Comparison of ENCODE assay signal across 16 cellular contexts in genomic region chr19:54312436-54313362, GRCh38. TPM values are rescaled to one million over a fixed set of nuclear protein-coding genes. Genes with fewer than 3 reads are reported as not detected.
DNase-seq lines count a peak whose midpoint lies in the region; ATAC-seq and TF ChIP-seq lines count a peak whose summit lies in the region.
"Had no signal": no experiment of that assay in that cellular context is flagged by ENCODE, and none has a peak within 500 bp of the region (broad histone marks: within the 10 kb centered on the region; RNA-seq: fewer than 3 reads in every experiment).

LILRA5 (minus strand) TSS chr19:54313166; CDS start chr19:54313019, 147 bp downstream.

- intact Hi-C loops in adrenal gland (cut with DNase I) = no loop called here

- no peak within 1 kb of the TSS for H2AFZ ChIP-seq in GM23338

- H3K79me2 ChIP-seq in GM23338 (replicated peaks; ENCODE audit: insufficient read depth) = no peaks in the 10 kb centered on the region

- H3K27me3 ChIP-seq in adrenal gland = peaks cover 8% of the 10 kb centered on the region
- H3K27me3 ChIP-seq in GM23338 (ENCODE audit: insufficient read depth) = no peaks in the 10 kb centered on the region

- no peaks in the 10 kb centered on the region for H3K9me2 ChIP-seq in GM23338 (ENCODE audit: insufficient read depth)

- no peaks in the 10 kb centered on the region for H3K9me3 ChIP-seq in adrenal gland (replicated peaks in 1 of 3)
- H3K9me3 ChIP-seq: thoracic aorta had no signal

- no peaks in the 10 kb centered on the region for H3K4me1 ChIP-seq in adrenal gland (replicated peaks in 1 of 2)
- H3K4me1 ChIP-seq in GM23338 (ENCODE audit: insufficient read depth) = peaks cover 5% of the 10 kb centered on the region; the same call in 1 of the 2 replicates

- no peak within 1 kb of the TSS for H3K4me2 ChIP-seq in GM23338

- WGBS in adrenal gland, 4 donors = 29 to 64% (median 38%) methylated on average over 1 to 13 of the region's 13 CpGs

- DNase-seq in Ammon's horn (ENCODE audit: low spot score) (peak; percentile 36), NB4 (ENCODE audit: low read depth) (peak; percentile 68), adrenal gland (peak in 4 of 7 donors; percentile 27 to 63 (median 38)), memory B cell (ENCODE audit: low spot score in 2 of 2) (peak in 1 of 2 donors; percentile 35), ecto neural progenitor cell (ENCODE audit: low spot score) (no peak), GM23338 (ENCODE audit: low spot score) (no peak)
- DNase-seq: activated CD4-positive, alpha-beta T cell treated with anti-CD3 and anti-CD28 coated beads, Interleukin-2, amount 50 U/mL, for 48 hours; activated effector memory CD4-positive, alpha-beta T cell treated with Interleukin-2 at 50 U/mL for 16 hours; mammary epithelial cell; stimulated activated CD4-positive, alpha-beta T cell treated with anti-CD3 and anti-CD28 coated beads, Interleukin-12 subunit alpha, Interleukin-12 subunit beta, amount 100 ng/mL, for 4 hours had no signal

- no peaks in the 10 kb centered on the region for H3K36me3 Mint-ChIP-seq in memory B cell
- no peaks in the 10 kb centered on the region; the same call in 2 of the 3 replicates for H3K36me3 Mint-ChIP-seq in GM23338 (ENCODE audit: low read depth)

- H3K4me3 Mint-ChIP-seq in memory B cell (no peak within 1 kb of the TSS), GM23338 (no peak within 1 kb of the TSS; the same call in 2 of the 3 replicates)
- H3K4me3 Mint-ChIP-seq: T-helper 2 cell treated with Interferon-gamma antibody and Interleukin-4, amounts not matched to agents 5 μg/mL and 100 μg/mL, for 36 hours had no signal

- H3K4me1 Mint-ChIP-seq in memory B cell (peaks cover 6% of the 10 kb centered on the region), GM23338 (peaks cover 6% of the 10 kb centered on the region; the same call in 2 of the 3 replicates)

- H3K27me3 Mint-ChIP-seq in memory B cell (peaks cover 16% of the 10 kb centered on the region), GM23338 (ENCODE audit: insufficient read depth, low read depth, poor library complexity) (peaks cover 10% of the 10 kb centered on the region)

- H4K20me1 ChIP-seq in GM23338 (replicated peaks; ENCODE audit: insufficient read depth) = no peaks in the 10 kb centered on the region

- no peak for TF ChIP-seq POLR2A in NB4 (IDR thresholded peaks at IDR 0.05; ENCODE audit: extremely low read depth, insufficient read length)
- no peak for TF ChIP-seq POLR2A in adrenal gland (IDR thresholded peaks at IDR 0.05)

- H3K9me3 Mint-ChIP-seq in memory B cell (no peaks in the 10 kb centered on the region), GM23338 (no peaks in the 10 kb centered on the region; the same call in 2 of the 3 replicates)
- H3K9me3 Mint-ChIP-seq: T-helper 2 cell treated with Interferon-gamma antibody and Interleukin-4, amounts not matched to agents 5 μg/mL and 100 μg/mL, for 36 hours had no signal

- H3F3A ChIP-seq in GM23338 (replicated peaks; ENCODE audit: low read depth) = no peaks in the 10 kb centered on the region

- no peak for TF ChIP-seq CTCF in NB4 (IDR thresholded peaks at IDR 0.05; ENCODE audit: low read depth, low read length)
- no peak for TF ChIP-seq CTCF in adrenal gland (IDR thresholded peaks at IDR 0.05)
- no peak for TF ChIP-seq CTCF in GM23338 (conservative IDR thresholded peaks at IDR 0.05; ENCODE audit: low read depth in 2 of 2)

- H3K27ac Mint-ChIP-seq in memory B cell (no peak within 1 kb of the TSS), GM23338 (no peak within 1 kb of the TSS)
- H3K27ac Mint-ChIP-seq: T-helper 2 cell treated with Interferon-gamma antibody and Interleukin-4, amounts not matched to agents 5 μg/mL and 100 μg/mL, for 36 hours had no signal

- H3K36me3 ChIP-seq in adrenal gland (replicated peaks in 1 of 2) (no peaks in the 10 kb centered on the region), GM23338 (ENCODE audit: insufficient read depth) (no peaks in the 10 kb centered on the region)
- H3K36me3 ChIP-seq: thoracic aorta had no signal

- peak within 1 kb of the TSS in 1 of 5 donors; percentile 7 for H3K27ac ChIP-seq in adrenal gland
- H3K27ac ChIP-seq in GM23338 (ENCODE audit: low read depth) = no peak within 1 kb of the TSS
- H3K27ac ChIP-seq: thoracic aorta had no signal

- peak; percentile 98 for ATAC-seq in memory B cell (ENCODE audit: low read depth)
- no peak for ATAC-seq in GM23338
- ATAC-seq in GM18909 (IDR thresholded peaks at IDR 0.05; ENCODE audit: poor library complexity, unreplicated experiment) = no peak
- no peak for ATAC-seq in HG03439 (IDR thresholded peaks at IDR 0.05; ENCODE audit: unreplicated experiment)

- H3K4me3 ChIP-seq in NB4 (ENCODE audit: low read depth, low read length) (no peak within 1 kb of the TSS), adrenal gland (no peak within 1 kb of the TSS), GM23338 (no peak within 1 kb of the TSS)
- H3K4me3 ChIP-seq: thoracic aorta had no signal

TF ChIP-seq in GM23338, 12 proteins besides CTCF, POLR2A, EP300 and RAD21 (continues in another document):
- no peak for TF ChIP-seq REST (IDR thresholded peaks at IDR 0.05; ENCODE audit: unreplicated experiment)
- no peak for TF ChIP-seq ZNF114 (CRISPR knock-in tag; IDR thresholded peaks at IDR 0.05)
- no peak for TF ChIP-seq EZH2phosphoT487 (IDR thresholded peaks at IDR 0.05; ENCODE audit: unreplicated experiment)
- no peak for TF ChIP-seq STAT1 (IDR thresholded peaks at IDR 0.05; ENCODE audit: unreplicated experiment)
- no peak for TF ChIP-seq NANOG (IDR thresholded peaks at IDR 0.05; ENCODE audit: borderline replicate concordance)
- no peak for TF ChIP-seq ETS1 (IDR thresholded peaks at IDR 0.05)

RNA-seq across cellular contexts. Expression of gene LILRA5, which starts in this region (rescaled TPM):
- total RNA-seq in adrenal gland = 1 to 10 TPM in 6 of 8 donors, under 1 TPM in 1, not detected in 1; 0.72 to 6.2 (median 3.0) TPM
- polyA plus RNA-seq in adrenal gland = 1 to 10 TPM; 1.9 to 3.1 (median 2.1) TPM
- total RNA-seq in GM23338 (2014; rRNA removed; shearing (Covaris generic)) = not detected in 2 replicates
- polyA plus RNA-seq in GM23338 (2016; fragmentation: Nextera tagmentation; extraction: Ambion mirVana) = not detected in 2 replicates
- total RNA-seq: dermis microvascular lymphatic vessel endothelial cell, mammary epithelial cell, osteocyte had no signal
- polyA plus RNA-seq: mammary epithelial cell had no signal

Comparison
In these comparisons a context has a peak if more than half of its experiments do, and no peak if none do; other contexts are left out.
1. DNase-seq: peak in Ammon's horn (single experiment), NB4 (single experiment) and adrenal gland (4 of 7); none in ecto neural progenitor cell (single experiment) and GM23338 (single experiment).